In the genomic region with DNA sequence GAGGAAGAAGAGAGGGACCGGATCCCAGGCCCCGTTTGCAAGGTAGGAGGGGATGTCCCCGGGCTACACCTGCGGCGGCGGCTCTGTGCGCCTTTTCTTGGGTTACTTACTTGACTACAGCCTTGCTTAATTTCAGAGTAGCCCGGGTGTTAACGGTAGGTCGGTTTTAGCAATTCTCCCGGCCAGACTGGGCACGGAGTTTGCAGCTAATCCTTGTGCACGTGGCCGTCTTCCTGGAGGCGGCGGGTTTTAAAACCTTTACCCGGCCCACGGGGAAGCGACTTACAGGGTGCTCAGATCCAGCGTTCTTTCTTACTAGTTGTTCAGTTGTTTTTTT, we compare ENCODE assay signal across 8 cellular contexts. TPM values are rescaled to one million over a fixed set of nuclear protein-coding genes. Genes with fewer than 3 reads are reported as not detected.
DNase-seq lines count a peak whose midpoint lies in the region; ATAC-seq and TF ChIP-seq lines count a peak whose summit lies in the region.

No MANE protein-coding gene starts in this region.

- peak overlapping the region; percentile 67 to 83 for H3K27ac ChIP-seq in coronary artery

- no peaks in the 10 kb centered on the region for H3K9me3 Mint-ChIP-seq in CD14-positive monocyte

- no peak for TF ChIP-seq CTCF in coronary artery (IDR thresholded peaks at IDR 0.05)
- no peak for TF ChIP-seq CTCF in omental fat pad (IDR thresholded peaks at IDR 0.05)
- TF ChIP-seq CTCF in CD14-positive monocyte (IDR thresholded peaks at IDR 0.05), result no peak

- H3K4me3 ChIP-seq in coronary artery, result peak overlapping the region; percentile 95

- H3K27me3 Mint-ChIP-seq in CD14-positive monocyte (ENCODE audit: low read depth in 3 of 3), result no peaks in the 10 kb centered on the region

- peaks cover 17% of the 10 kb centered on the region for H3K4me1 Mint-ChIP-seq in CD14-positive monocyte

- DNase-seq in AG08396 (ENCODE audit: low spot score) (peak; percentile 5), coronary artery (ENCODE audit: low spot score) (no peak), omental fat pad (ENCODE audit: low spot score) (no peak), CD14-positive monocyte (ENCODE audit: low spot score) (no peak), NCI-H1694 treated with DMSO at 0.1 percent for 48 hours (lab: John Stamatoyannopoulos, UW) (no peak)
- no peak for DNase-seq in activated CD4-positive, alpha-beta T cell treated with anti-CD3 and anti-CD28 coated beads for 1 hour

- no peak overlapping the region for H3K27ac Mint-ChIP-seq in CD14-positive monocyte

- intact Hi-C loops in CD14-positive monocyte (cut with micrococcal nuclease), result loop anchor here in 1 of 2 donors (5.0 to 10.0 kb wide), 2 partner anchors 1236 to 1329 kb away; a partner anchor contains a TSS

- no peak overlapping the region for H3K4me3 Mint-ChIP-seq in CD14-positive monocyte

- ATAC-seq in GM19043 (IDR thresholded peaks at IDR 0.05; ENCODE audit: low read depth, unreplicated experiment) (peak; percentile 2), HG03442 (IDR thresholded peaks at IDR 0.05; ENCODE audit: unreplicated experiment) (peak; percentile 5), omental fat pad (ENCODE audit: low FRiP score) (peak; percentile 12)

- peaks cover 19 to 26% of the 10 kb centered on the region in 2 donors for H3K36me3 Mint-ChIP-seq in CD14-positive monocyte

RNA-seq across cellular contexts. Expression of a gene that starts 0.3 kb away (rescaled TPM):
- 10 to 100 TPM; 14.6 to 57.8 (median 23.8) TPM for total RNA-seq in omental fat pad
- polyA plus RNA-seq in CD14-positive monocyte, result 10 to 100 TPM; 12.5 to 13.5 TPM

RNA-seq across cellular contexts. Expression of a gene that starts 0.5 kb away (rescaled TPM):
- total RNA-seq in omental fat pad, result 10 to 100 TPM; 12.3 to 22.9 (median 16.0) TPM
- polyA plus RNA-seq in CD14-positive monocyte, result 1 to 10 TPM; 9.4 to 9.6 TPM

RNA-seq across cellular contexts. Expression of a gene that starts 13.5 kb away (rescaled TPM):
- 10 to 100 TPM; 26.2 to 38.9 (median 30.1) TPM for total RNA-seq in omental fat pad
- polyA plus RNA-seq in CD14-positive monocyte, result 10 to 100 TPM in 1 of 2 donors, 1 to 10 TPM in 1; 8.5 to 10.2 TPM
